In genomic region chr14:29215853-29216252, GRCh38 we compare ENCODE assay signal across 12 cellular contexts.
DNase-seq lines count a peak whose midpoint lies in the region; ATAC-seq and TF ChIP-seq lines count a peak whose summit lies in the region.
"Had no signal": no experiment of that assay in that cellular context is flagged by ENCODE, and none has a peak within 500 bp of the region (broad histone marks: within the 10 kb centered on the region; RNA-seq: fewer than 3 reads in every experiment).

No MANE protein-coding gene starts in this region.

- TF ChIP-seq CTCF in choroid plexus epithelial cell (conservative IDR thresholded peaks at IDR 0.05; ENCODE audit: low read depth, low read length) (no peak), retinal pigment epithelial cell (conservative IDR thresholded peaks at IDR 0.05; ENCODE audit: low read depth, low read length) (no peak), GM23338 (conservative IDR thresholded peaks at IDR 0.05; ENCODE audit: low read depth in 2 of 2) (no peak)

- no peaks in the 10 kb centered on the region for H3K79me2 ChIP-seq in GM23338 (replicated peaks; ENCODE audit: insufficient read depth)

- H3K27ac Mint-ChIP-seq in GM23338 = no peak overlapping the region
- H3K27ac Mint-ChIP-seq: activated CD4-positive, alpha-beta T cell treated with anti-CD3 and anti-CD28 coated beads, Interleukin-2, amount 10 ng/mL, durations not matched to agents 7 days and 5 days; dendritic cell treated with granulocyte-macrophage colony-stimulating factor and Interleukin-4, amounts not matched to agents 40 ng/mL and 50 ng/mL, for 4 days had no signal

- H3K27me3 Mint-ChIP-seq in GM23338 (ENCODE audit: insufficient read depth, low read depth, poor library complexity) = no peaks in the 10 kb centered on the region
- H3K27me3 Mint-ChIP-seq: activated CD4-positive, alpha-beta T cell treated with anti-CD3 and anti-CD28 coated beads, Interleukin-2, amount 10 ng/mL, durations not matched to agents 7 days and 5 days; dendritic cell treated with granulocyte-macrophage colony-stimulating factor and Interleukin-4, amounts not matched to agents 40 ng/mL and 50 ng/mL, for 4 days had no signal

- no peak overlapping the region for H3K4me3 Mint-ChIP-seq in GM23338
- H3K4me3 Mint-ChIP-seq: activated CD4-positive, alpha-beta T cell treated with anti-CD3 and anti-CD28 coated beads, Interleukin-2, amount 10 ng/mL, durations not matched to agents 7 days and 5 days; dendritic cell treated with granulocyte-macrophage colony-stimulating factor and Interleukin-4, amounts not matched to agents 40 ng/mL and 50 ng/mL, for 4 days had no signal

- no peak overlapping the region for H3K4me2 ChIP-seq in GM23338

- H3F3A ChIP-seq in GM23338 (replicated peaks; ENCODE audit: low read depth) = no peaks in the 10 kb centered on the region

- no peaks in the 10 kb centered on the region for H3K36me3 Mint-ChIP-seq in GM23338 (ENCODE audit: low read depth)

- no peaks in the 10 kb centered on the region for H3K4me1 ChIP-seq in GM23338 (ENCODE audit: insufficient read depth)
- H3K4me1 ChIP-seq: spleen had no signal

- no peak overlapping the region for H3K27ac ChIP-seq in GM23338 (ENCODE audit: low read depth)
- H3K27ac ChIP-seq: spleen had no signal

- peak; percentile 78 for DNase-seq in NCI-H345 (lab: John Stamatoyannopoulos, UW)
- DNase-seq in NCI-H345 treated with DMSO at 0.1 percent for 48 hours (lab: John Stamatoyannopoulos, UW; ENCODE audit: unreplicated experiment) = no peak
- peak; percentile 25 to 80 for DNase-seq in NCI-H2081 (lab: John Stamatoyannopoulos, UW)
- peak; percentile 32 for DNase-seq in choroid plexus epithelial cell (ENCODE audit: low read depth)
- peak; percentile 34 for DNase-seq in retinal pigment epithelial cell (ENCODE audit: low read depth)
- DNase-seq in GM23338 (ENCODE audit: low spot score) = no peak
- no peak for DNase-seq in globus pallidus (ENCODE audit: low spot score)
- DNase-seq: activated CD4-positive, alpha-beta T cell treated with anti-CD3 and anti-CD28 coated beads, Interleukin-2, amount 10 ng/mL, durations not matched to agents 7 days and 5 days; Right ventricle myocardium superior; spleen had no signal

- H3K9me3 Mint-ChIP-seq in GM23338 = no peaks in the 10 kb centered on the region
- H3K9me3 Mint-ChIP-seq: dendritic cell treated with granulocyte-macrophage colony-stimulating factor and Interleukin-4, amounts not matched to agents 40 ng/mL and 50 ng/mL, for 4 days had no signal

- H3K4me1 Mint-ChIP-seq in GM23338 = no peaks in the 10 kb centered on the region
- H3K4me1 Mint-ChIP-seq: activated CD4-positive, alpha-beta T cell treated with anti-CD3 and anti-CD28 coated beads, Interleukin-2, amount 10 ng/mL, durations not matched to agents 7 days and 5 days had no signal

- no peaks in the 10 kb centered on the region for H3K36me3 ChIP-seq in GM23338 (ENCODE audit: insufficient read depth)
- H3K36me3 ChIP-seq: spleen had no signal

- H3K9me2 ChIP-seq in GM23338 (ENCODE audit: insufficient read depth) = no peaks in the 10 kb centered on the region

- no peaks in the 10 kb centered on the region for H3K27me3 ChIP-seq in GM23338 (ENCODE audit: insufficient read depth)
- H3K27me3 ChIP-seq: spleen had no signal

- H4K20me1 ChIP-seq in GM23338 (replicated peaks; ENCODE audit: insufficient read depth) = no peaks in the 10 kb centered on the region

- H3K4me3 ChIP-seq in choroid plexus epithelial cell (ENCODE audit: low read depth, low read length) = no peak overlapping the region
- H3K4me3 ChIP-seq in retinal pigment epithelial cell (ENCODE audit: low read length) = no peak overlapping the region
- H3K4me3 ChIP-seq in GM23338 = no peak overlapping the region
- H3K4me3 ChIP-seq: spleen had no signal

- no peak for ATAC-seq in GM23338
- no peak for ATAC-seq in HG03354 (IDR thresholded peaks at IDR 0.05; ENCODE audit: poor library complexity, severe bottlenecking, unreplicated experiment)

- no peak overlapping the region for H2AFZ ChIP-seq in GM23338

TF ChIP-seq in GM23338, 12 proteins besides CTCF, POLR2A, EP300 and RAD21 (continues in another document):
- TF ChIP-seq NANOG (IDR thresholded peaks at IDR 0.05; ENCODE audit: borderline replicate concordance) (no peak), ZNF114 (CRISPR knock-in tag; IDR thresholded peaks at IDR 0.05) (no peak), JUNB (IDR thresholded peaks at IDR 0.05; ENCODE audit: unreplicated experiment) (no peak), ETS1 (IDR thresholded peaks at IDR 0.05) (no peak), ZNF331 (CRISPR knock-in tag; IDR thresholded peaks at IDR 0.05; ENCODE audit: low read depth) (no peak), POLR2AphosphoS5 (IDR thresholded peaks at IDR 0.05; ENCODE audit: low read depth) (no peak), EZH2 (IDR thresholded peaks at IDR 0.05; ENCODE audit: low read depth, unreplicated experiment) (no peak), REST (IDR thresholded peaks at IDR 0.05; ENCODE audit: unreplicated experiment) (no peak), STAT1 (IDR thresholded peaks at IDR 0.05; ENCODE audit: unreplicated experiment) (no peak), EZH2phosphoT487 (IDR thresholded peaks at IDR 0.05; ENCODE audit: unreplicated experiment) (no peak)

Comparison
In these comparisons a context has a peak if more than half of its experiments do, and no peak if none do; other contexts are left out.
1. DNase-seq: peak in NCI-H345 (single experiment), NCI-H2081 (2 of 2), choroid plexus epithelial cell (single experiment) and retinal pigment epithelial cell (single experiment); none in NCI-H345 treated with DMSO at 0.1 percent for 48 hours (single experiment), GM23338 (single experiment) and globus pallidus (single experiment).